17 cellular contexts compared by ENCODE assay signal in the genomic region with DNA sequence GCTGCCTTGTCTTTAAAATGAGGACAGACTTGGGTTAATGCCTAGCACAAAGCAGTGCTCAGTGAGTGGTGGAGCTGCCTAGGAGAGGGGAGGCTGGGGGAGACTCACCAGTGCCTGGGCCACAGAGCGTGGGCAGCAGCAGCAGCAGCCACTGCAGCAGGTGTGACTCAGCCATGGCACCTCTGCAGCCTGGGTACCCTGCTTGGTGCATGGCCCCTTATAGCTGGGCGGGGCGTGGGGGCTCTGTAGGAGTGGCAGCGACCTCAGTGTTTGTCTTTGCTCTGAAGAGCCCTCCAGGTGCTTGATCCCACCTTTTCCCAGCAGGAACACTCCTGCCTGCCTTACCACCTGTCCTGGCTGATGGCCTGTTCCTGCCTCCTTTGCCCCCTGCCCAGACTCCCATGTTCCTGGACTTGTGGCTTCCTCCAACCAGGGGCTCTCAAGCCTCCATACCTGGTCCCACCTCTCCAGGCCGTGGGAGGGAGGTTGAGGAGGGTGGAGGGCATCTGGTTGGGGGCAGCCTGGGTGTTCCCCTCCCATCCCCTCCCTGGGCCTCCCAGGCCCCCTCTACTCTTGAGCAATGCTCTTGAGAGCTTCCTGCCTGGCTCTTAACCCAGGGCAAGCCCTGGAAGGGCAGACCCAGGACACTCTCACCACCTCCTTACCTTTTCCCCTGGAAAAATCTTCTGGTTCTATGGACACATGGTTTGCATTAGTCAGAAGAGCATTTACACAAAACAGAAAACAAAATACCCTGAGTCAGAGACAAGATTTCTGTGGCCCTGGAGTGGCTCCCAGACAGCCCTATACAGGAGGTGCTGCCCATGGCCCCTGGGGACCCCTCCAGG. TPM values are rescaled to one million over a fixed set of nuclear protein-coding genes. Genes with fewer than 3 reads are reported as not detected.
DNase-seq lines count a peak whose midpoint lies in the region; ATAC-seq and TF ChIP-seq lines count a peak whose summit lies in the region.
"Had no signal": no experiment of that assay in that cellular context is flagged by ENCODE, and none has a peak within 500 bp of the region (broad histone marks: within the 10 kb centered on the region; RNA-seq: fewer than 3 reads in every experiment).

TSS of gene SFTPB (minus strand) at position 191 of the 848 bp plus-strand sequence. CDS start at position 175, 16 bp downstream.

- TF ChIP-seq CTCF in RWPE1 (conservative IDR thresholded peaks at IDR 0.05; ENCODE audit: low read depth) (no peak), Caco-2 (IDR thresholded peaks at IDR 0.05; ENCODE audit: insufficient read depth in 1 of 2, low read depth in 1 of 2, low read length in 1 of 2, severe bottlenecking in 1 of 2, unreplicated experiment in 1 of 2) (no peak)

- intact Hi-C loops in Caco-2 (cut with micrococcal nuclease; ENCODE audit: unreplicated experiment), result no loop called here

- H3K27ac Mint-ChIP-seq in T-cell (no peak within 1 kb of the TSS), Caco-2 (ENCODE audit: unreplicated experiment) (no peak within 1 kb of the TSS)
- H3K27ac Mint-ChIP-seq: activated T-helper 2 cell treated with anti-CD3 and anti-CD28 coated beads, Interferon-gamma antibody, Interleukin-2, Interleukin-4, amounts not matched to agents 10 μg/mL and 5 μg/mL and 100 μg/mL, durations not matched to agents 14 hours and 24 hours and 36 hours; HFFc6 had no signal

- no peak for ATAC-seq in T-cell (replicated peaks in 1 of 4)
- ATAC-seq: body of pancreas, sciatic nerve had no signal

- H3K4me1 ChIP-seq in Caco-2, result no peaks in the 10 kb centered on the region
- H3K4me1 ChIP-seq: body of pancreas had no signal

- BruUV-seq in Caco-2 (replicated peaks; lab: Mats Ljungman, UMichigan), result no TSS peak

- no peak within 1 kb of the TSS for H3K4me3 Mint-ChIP-seq in T-cell
- H3K4me3 Mint-ChIP-seq in Caco-2 (ENCODE audit: unreplicated experiment), result no peak within 1 kb of the TSS
- H3K4me3 Mint-ChIP-seq: CD4-positive, alpha-beta memory T cell; HFFc6 had no signal

- DNase-seq in DMS153 treated with DMSO at 0.1 percent for 48 hours (lab: John Stamatoyannopoulos, UW; ENCODE audit: unreplicated experiment) (peak; percentile 8), MG63 (peak; percentile 30), T-cell (no peak), mucosa of gallbladder (ENCODE audit: low spot score) (no peak), RWPE1 (ENCODE audit: low spot score) (no peak), OCI-M2 (lab: John Stamatoyannopoulos, UW; ENCODE audit: unreplicated experiment) (no peak), Caco-2 (no peak)
- no peak for DNase-seq in effector CD4-positive, alpha-beta T cell
- DNase-seq: activated CD4-positive, alpha-beta T cell treated with anti-CD3 and anti-CD28 coated beads for 48 hours; body of pancreas; CD4-positive, alpha-beta memory T cell; effector CD8-positive, alpha-beta T cell; HFFc6; NCI-H1694; substantia nigra had no signal

- CTCF ChIA-PET in T-cell (lab: Charles Lee) (interaction anchor here in 1 of 2 donors (0.6 kb wide), 1 partner anchor 61 kb away, joined by 3 read pairs; no protein-coding TSS in a partner anchor), RWPE1 (lab: Yijun Ruan, JAX) (no interaction called here), Caco-2 (lab: Charles Lee) (no interaction called here)

- H3K36me3 Mint-ChIP-seq in T-cell (no peaks in the 10 kb centered on the region), Caco-2 (ENCODE audit: insufficient read depth, unreplicated experiment) (peaks cover 9% of the 10 kb centered on the region)
- H3K36me3 Mint-ChIP-seq: CD4-positive, alpha-beta memory T cell had no signal

- POLR2A ChIA-PET in T-cell (lab: Charles Lee), result no interaction called here
- POLR2A ChIA-PET in RWPE1 (lab: Yijun Ruan, JAX; ENCODE audit: low non-redundant PET), result no interaction called here
- POLR2A ChIA-PET in Caco-2 (lab: Charles Lee), result no interaction called here

- H3K4me1 Mint-ChIP-seq in T-cell (no peaks in the 10 kb centered on the region), Caco-2 (ENCODE audit: low read depth, unreplicated experiment) (no peaks in the 10 kb centered on the region)

- H3K27ac ChIP-seq in RWPE1, result no peak within 1 kb of the TSS
- H3K27ac ChIP-seq: body of pancreas had no signal

- H3K27me3 Mint-ChIP-seq in T-cell, result peaks cover 0 to 2% of the 10 kb centered on the region in 2 donors
- peaks cover 3% of the 10 kb centered on the region for H3K27me3 Mint-ChIP-seq in Caco-2 (ENCODE audit: insufficient read depth, unreplicated experiment)
- H3K27me3 Mint-ChIP-seq: CD4-positive, alpha-beta memory T cell had no signal

- H3K4me3 ChIP-seq in MG63 (no peak within 1 kb of the TSS), Caco-2 (ENCODE audit: low read depth, low read length) (no peak within 1 kb of the TSS)
- H3K4me3 ChIP-seq: body of pancreas had no signal

- H3K27me3 ChIP-seq in MG63 (no peaks in the 10 kb centered on the region), Caco-2 (replicated peaks; ENCODE audit: control insufficient read depth, insufficient read depth, low read length) (no peaks in the 10 kb centered on the region)
- H3K27me3 ChIP-seq: body of pancreas had no signal

- H3K9me3 Mint-ChIP-seq in T-cell (no peaks in the 10 kb centered on the region), Caco-2 (ENCODE audit: unreplicated experiment) (no peaks in the 10 kb centered on the region)
- H3K9me3 Mint-ChIP-seq: activated T-helper 2 cell treated with anti-CD3 and anti-CD28 coated beads, Interferon-gamma antibody, Interleukin-2, Interleukin-4, amounts not matched to agents 10 μg/mL and 5 μg/mL and 100 μg/mL, durations not matched to agents 14 hours and 24 hours and 36 hours; CD4-positive, alpha-beta memory T cell; HFFc6 had no signal

- H3K9me3 ChIP-seq in MG63 (no peaks in the 10 kb centered on the region), Caco-2 (no peaks in the 10 kb centered on the region)
- H3K9me3 ChIP-seq: body of pancreas had no signal

- H3K36me3 ChIP-seq in MG63 (no peaks in the 10 kb centered on the region), Caco-2 (ENCODE audit: control insufficient read depth, insufficient read depth, low read length) (no peaks in the 10 kb centered on the region)

RNA-seq across cellular contexts. Expression of gene SFTPB, which starts in this region (rescaled TPM):
- 0.16 TPM in 1 of 2 replicates, not detected in the other for total RNA-seq in MG63 (2014; rRNA removed; shearing (Covaris generic); ENCODE audit: low replicate concordance)
- total RNA-seq in T-cell (10 to 100 TPM in 3 of 5 donors, not detected in 2; 11.6 to 18.6 (median 16.0) TPM), mucosa of gallbladder (11.5 TPM), Caco-2 (2022) (not detected in 2 replicates)
- total RNA-seq: activated T-helper 2 cell treated with anti-CD3 and anti-CD28 coated beads, Interferon-gamma antibody, Interleukin-2, Interleukin-4, amounts not matched to agents 10 μg/mL and 5 μg/mL and 100 μg/mL, durations not matched to agents 14 hours and 24 hours and 36 hours; body of pancreas; CD4-positive, alpha-beta memory T cell; HFFc6 had no signal

Comparison
In these comparisons a context has a peak if more than half of its experiments do, and no peak if none do; other contexts are left out.
1. Peak in DNase-seq in MG63; RNA of the gene not detected or under 1 TPM.